20 cellular contexts compared by ENCODE assay signal in the genomic region with DNA sequence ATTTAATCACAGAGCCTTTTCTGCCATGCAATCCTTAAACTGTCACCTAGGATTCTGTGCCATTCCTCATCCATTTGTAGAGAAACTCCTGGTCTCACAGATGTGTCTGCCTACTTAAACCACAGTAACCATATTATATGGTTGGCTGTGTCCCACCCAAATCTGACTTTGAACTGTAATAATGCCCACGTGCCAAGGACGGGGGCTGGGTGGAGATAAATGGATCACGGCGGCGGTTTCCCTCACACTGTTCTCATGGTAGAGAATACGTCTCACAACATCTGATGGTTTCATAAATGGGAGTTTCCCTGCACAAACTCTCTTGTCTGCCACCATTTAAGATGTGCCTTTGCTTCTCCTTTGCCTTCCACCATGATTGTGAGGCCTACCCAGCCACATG.
DNase-seq lines count a peak whose midpoint lies in the region; ATAC-seq and TF ChIP-seq lines count a peak whose summit lies in the region.
"Had no signal": no experiment of that assay in that cellular context is flagged by ENCODE, and none has a peak within 500 bp of the region (broad histone marks: within the 10 kb centered on the region; RNA-seq: fewer than 3 reads in every experiment).

No MANE protein-coding gene starts in this region.

- peak overlapping the region; percentile 50 for H3K27ac Mint-ChIP-seq in T-helper 2 cell treated with Interferon-gamma antibody and Interleukin-4, amounts not matched to agents 5 μg/mL and 100 μg/mL, for 36 hours
- H3K27ac Mint-ChIP-seq in stimulated activated effector memory CD8-positive, alpha-beta T cell treated with anti-CD3 and anti-CD28 coated beads, Interleukin-12 subunit alpha, Interleukin-12 subunit beta, amount 100 ng/mL, for 72 hours, result peak overlapping the region; percentile 5
- H3K27ac Mint-ChIP-seq in activated T-helper 17 cell treated with anti-CD3 and anti-CD28 coated beads, Interleukin-2, amount 50 U/mL, for 72 hours, result no peak overlapping the region
- H3K27ac Mint-ChIP-seq: activated CD4-positive, alpha-beta T cell treated with anti-CD3 and anti-CD28 coated beads, Interleukin-2, amount 10 ng/mL, durations not matched to agents 7 days and 5 days; T-cell had no signal

- peak overlapping the region; percentile 80 for H3K27ac ChIP-seq in VCaP
- H3K27ac ChIP-seq: vagina had no signal

- intact Hi-C loops in left colon (cut with DNase I, micrococcal nuclease), result no loop called here

- H3K36me3 Mint-ChIP-seq in T-helper 2 cell treated with Interferon-gamma antibody and Interleukin-4, amounts not matched to agents 5 μg/mL and 100 μg/mL, for 36 hours (ENCODE audit: low read depth), result peaks cover 21% of the 10 kb centered on the region
- peaks cover 10% of the 10 kb centered on the region for H3K36me3 Mint-ChIP-seq in stimulated activated effector memory CD8-positive, alpha-beta T cell treated with anti-CD3 and anti-CD28 coated beads, Interleukin-12 subunit alpha, Interleukin-12 subunit beta, amount 100 ng/mL, for 72 hours
- no peaks in the 10 kb centered on the region for H3K36me3 Mint-ChIP-seq in activated T-helper 17 cell treated with anti-CD3 and anti-CD28 coated beads, Interleukin-2, amount 50 U/mL, for 72 hours (ENCODE audit: low read depth)

- no peak for DNase-seq in T-helper 2 cell treated with Interferon-gamma antibody and Interleukin-4, amounts not matched to agents 5 μg/mL and 100 μg/mL, for 36 hours (ENCODE audit: low spot score)
- no peak for DNase-seq in T-helper 2 cell
- DNase-seq in left colon, result peak in 1 of 2 donors; percentile 37
- no peak for DNase-seq in stimulated activated effector memory CD8-positive, alpha-beta T cell treated with anti-CD3 and anti-CD28 coated beads, Interleukin-12 subunit alpha, Interleukin-12 subunit beta, amount 100 ng/mL, for 72 hours (ENCODE audit: low spot score in 2 of 2)
- DNase-seq in NCI-H510A (lab: John Stamatoyannopoulos, UW), result no peak
- no peak for DNase-seq in DMS53 (lab: John Stamatoyannopoulos, UW)
- DNase-seq: 8988T; activated CD4-positive, alpha-beta T cell treated with anti-CD3 and anti-CD28 coated beads, Interleukin-2, amount 10 ng/mL, durations not matched to agents 7 days and 5 days; activated effector memory CD4-positive, alpha-beta T cell treated with anti-CD3 and anti-CD28 coated beads, Interleukin-2, amount 50 U/mL, for 16 hours; cortex of kidney; Karpas-422; mammary epithelial cell; naive thymus-derived CD4-positive, alpha-beta T cell; NCI-H1048; NCI-H526 treated with DMSO at 0.1 percent for 48 hours; stimulated activated CD4-positive, alpha-beta T cell treated with anti-CD3 and anti-CD28 coated beads, Interleukin-4, amount 100 ng/mL, for 4 hours; T-cell had no signal

- peaks cover 4% of the 10 kb centered on the region for H3K9me3 Mint-ChIP-seq in T-helper 2 cell treated with Interferon-gamma antibody and Interleukin-4, amounts not matched to agents 5 μg/mL and 100 μg/mL, for 36 hours
- no peaks in the 10 kb centered on the region for H3K9me3 Mint-ChIP-seq in stimulated activated effector memory CD8-positive, alpha-beta T cell treated with anti-CD3 and anti-CD28 coated beads, Interleukin-12 subunit alpha, Interleukin-12 subunit beta, amount 100 ng/mL, for 72 hours
- H3K9me3 Mint-ChIP-seq in activated T-helper 17 cell treated with anti-CD3 and anti-CD28 coated beads, Interleukin-2, amount 50 U/mL, for 72 hours, result no peaks in the 10 kb centered on the region
- H3K9me3 Mint-ChIP-seq: T-cell had no signal

- H3K4me3 Mint-ChIP-seq in T-helper 2 cell treated with Interferon-gamma antibody and Interleukin-4, amounts not matched to agents 5 μg/mL and 100 μg/mL, for 36 hours, result no peak overlapping the region
- H3K4me3 Mint-ChIP-seq in stimulated activated effector memory CD8-positive, alpha-beta T cell treated with anti-CD3 and anti-CD28 coated beads, Interleukin-12 subunit alpha, Interleukin-12 subunit beta, amount 100 ng/mL, for 72 hours, result no peak overlapping the region
- no peak overlapping the region for H3K4me3 Mint-ChIP-seq in activated T-helper 17 cell treated with anti-CD3 and anti-CD28 coated beads, Interleukin-2, amount 50 U/mL, for 72 hours
- H3K4me3 Mint-ChIP-seq: activated CD4-positive, alpha-beta T cell treated with anti-CD3 and anti-CD28 coated beads, Interleukin-2, amount 10 ng/mL, durations not matched to agents 7 days and 5 days; naive thymus-derived CD4-positive, alpha-beta T cell; T-cell had no signal

- no peaks in the 10 kb centered on the region for H3K27me3 Mint-ChIP-seq in T-helper 2 cell treated with Interferon-gamma antibody and Interleukin-4, amounts not matched to agents 5 μg/mL and 100 μg/mL, for 36 hours (ENCODE audit: low read depth)
- H3K27me3 Mint-ChIP-seq in activated T-helper 17 cell treated with anti-CD3 and anti-CD28 coated beads, Interleukin-2, amount 50 U/mL, for 72 hours, result no peaks in the 10 kb centered on the region
- H3K27me3 Mint-ChIP-seq: activated CD4-positive, alpha-beta T cell treated with anti-CD3 and anti-CD28 coated beads, Interleukin-2, amount 10 ng/mL, durations not matched to agents 7 days and 5 days; naive thymus-derived CD4-positive, alpha-beta T cell; T-cell had no signal

- H3K4me1 Mint-ChIP-seq in T-helper 2 cell treated with Interferon-gamma antibody and Interleukin-4, amounts not matched to agents 5 μg/mL and 100 μg/mL, for 36 hours (ENCODE audit: low read depth), result peaks cover 58% of the 10 kb centered on the region
- peaks cover 33% of the 10 kb centered on the region for H3K4me1 Mint-ChIP-seq in stimulated activated effector memory CD8-positive, alpha-beta T cell treated with anti-CD3 and anti-CD28 coated beads, Interleukin-12 subunit alpha, Interleukin-12 subunit beta, amount 100 ng/mL, for 72 hours
- peaks cover 27% of the 10 kb centered on the region for H3K4me1 Mint-ChIP-seq in activated T-helper 17 cell treated with anti-CD3 and anti-CD28 coated beads, Interleukin-2, amount 50 U/mL, for 72 hours

- TF ChIP-seq CTCF in VCaP (conservative IDR thresholded peaks at IDR 0.05), result no peak

- ATAC-seq in left colon, result peak; percentile 71
- no peak for ATAC-seq in stimulated activated effector memory CD8-positive, alpha-beta T cell treated with anti-CD3 and anti-CD28 coated beads, Interleukin-12 subunit alpha, Interleukin-12 subunit beta, amount 100 ng/mL, for 72 hours
- ATAC-seq in activated T-helper 17 cell treated with anti-CD3 and anti-CD28 coated beads, Interleukin-2, amount 50 U/mL, for 72 hours (replicated peaks), result no peak
- ATAC-seq: naive thymus-derived CD4-positive, alpha-beta T cell; T-cell had no signal
